In genomic region chr12:131452444-131452860, GRCh38 we compare ENCODE assay signal across 10 cellular contexts.
DNase-seq lines count a peak whose midpoint lies in the region; ATAC-seq and TF ChIP-seq lines count a peak whose summit lies in the region.
"Had no signal": no experiment of that assay in that cellular context is flagged by ENCODE, and none has a peak within 500 bp of the region (broad histone marks: within the 10 kb centered on the region; RNA-seq: fewer than 3 reads in every experiment).

No MANE protein-coding gene starts in this region.

- no TSS peak for BruUV-seq in Panc1 (replicated peaks; lab: Mats Ljungman, UMichigan)

- no peaks in the 10 kb centered on the region for H3K4me1 ChIP-seq in Panc1 (ENCODE audit: control insufficient read depth, insufficient read depth, low read length)

- in situ Hi-C loops in Panc1 (cut with HindIII; ENCODE audit: low pct_unique_long_range_greater_than_20kb, low sequenced_read_pairs): no loop called here

- ATAC-seq in Panc1 (no peak), GM21381 (IDR thresholded peaks at IDR 0.05; ENCODE audit: unreplicated experiment) (no peak), HG03354 (IDR thresholded peaks at IDR 0.05; ENCODE audit: poor library complexity, severe bottlenecking, unreplicated experiment) (no peak)
- ATAC-seq: activated T-helper 17 cell treated with anti-CD3 and anti-CD28 coated beads, Interleukin-2, amount 50 U/mL, for 72 hours had no signal

- intact Hi-C loops in Panc1 (cut with micrococcal nuclease; ENCODE audit: unreplicated experiment): loop anchor here (5.0 kb wide), 2 partner anchors 350 to 535 kb away; no protein-coding TSS in a partner anchor

- DNase-seq in Panc1 (ENCODE audit: low read depth, low spot score) (no peak), kidney epithelial cell (ENCODE audit: low read depth) (no peak), AG08396 (ENCODE audit: low spot score) (no peak), middle frontal gyrus (ENCODE audit: extremely low spot score, low spot score) (no peak)
- DNase-seq: hypothalamus had no signal

- H3K9me3 ChIP-seq in Panc1 (ENCODE audit: control insufficient read depth, insufficient read depth, low read depth, low read length): no peaks in the 10 kb centered on the region

- H3K27ac ChIP-seq in 22Rv1 (no peak overlapping the region), Panc1 (ENCODE audit: low read length) (no peak overlapping the region)

- H3K36me3 ChIP-seq in Panc1 (ENCODE audit: control insufficient read depth, insufficient read depth, low read length): no peaks in the 10 kb centered on the region
- H3K36me3 ChIP-seq in kidney epithelial cell (ENCODE audit: control insufficient read depth, insufficient read depth, low read length): no peaks in the 10 kb centered on the region

- peaks cover 3% of the 10 kb centered on the region; the same call in 1 of the 2 replicates for H3K27me3 ChIP-seq in Panc1 (ENCODE audit: control insufficient read depth, insufficient read depth, low read length)
- no peaks in the 10 kb centered on the region for H3K27me3 ChIP-seq in kidney epithelial cell (ENCODE audit: control insufficient read depth, insufficient read depth, low read length)

- no peak overlapping the region for H3K4me3 ChIP-seq in GM12875 (ENCODE audit: low read depth, low read length)
- H3K4me3 ChIP-seq in Panc1 (ENCODE audit: low read depth in 2 of 2, low read length in 2 of 2): no peak overlapping the region
- H3K4me3 ChIP-seq in kidney epithelial cell (ENCODE audit: low read depth, low read length): no peak overlapping the region

- POLR2A ChIA-PET in Panc1 (lab: Charles Lee): no interaction called here

- CTCF ChIA-PET in Panc1 (lab: Charles Lee): no interaction called here

- TF ChIP-seq CTCF in 22Rv1 (IDR thresholded peaks at IDR 0.05) (peak; percentile 68), GM12875 (IDR thresholded peaks at IDR 0.05; ENCODE audit: borderline replicate concordance, insufficient read depth, low read depth, low read length) (peak; percentile 75), Panc1 (IDR thresholded peaks at IDR 0.05) (peak; percentile 81), kidney epithelial cell (IDR thresholded peaks at IDR 0.05; ENCODE audit: insufficient read depth, low read length, poor library complexity, severe bottlenecking) (peak; percentile 23)

Comparison
In these comparisons a context has a peak if more than half of its experiments do, and no peak if none do; other contexts are left out.
1. CTCF ChIP-seq: peak in every context shown above with its lines; median percentile 81 in Panc1; 75 in GM12875; 68 in 22Rv1; 23 in kidney epithelial cell.